Comparison of ENCODE assay signal across 24 cellular contexts in the genomic region with DNA sequence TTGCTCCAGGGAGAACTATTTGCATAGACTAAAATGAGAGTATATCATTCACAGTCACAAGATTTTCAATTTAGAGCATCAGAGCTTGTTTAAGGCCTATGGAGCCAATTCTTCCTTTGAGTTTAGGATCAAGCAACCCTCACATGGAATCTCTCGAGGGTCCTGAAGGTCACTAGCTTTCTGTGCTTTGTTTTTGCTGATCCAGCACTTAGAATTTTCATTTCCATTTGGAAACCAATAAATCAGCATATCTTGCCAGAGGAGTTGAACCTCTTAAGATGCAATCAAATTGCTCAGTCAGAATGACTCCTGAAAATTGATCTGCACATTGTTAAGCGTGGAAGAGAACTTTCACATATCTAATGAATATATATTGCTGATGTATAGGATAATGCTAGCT.
A peak's percentile ranks its signal among the peaks of the same experiment; 100 is the strongest.
DNase-seq lines count a peak whose midpoint lies in the region; ATAC-seq, FAIRE-seq and TF ChIP-seq lines count a peak whose summit lies in the region.
"Had no signal": no experiment of that assay in that cellular context is flagged by ENCODE, and none has a peak within 500 bp of the region (broad histone marks: within the 10 kb centered on the region; RNA-seq: fewer than 3 reads in every experiment).

No MANE protein-coding gene starts in this region.

- no peak overlapping the region for H3K23ac ChIP-seq in IMR-90 (ENCODE audit: low read depth, low read length)

- H3K4ac ChIP-seq in IMR-90 (ENCODE audit: low read depth, low read length), result no peak overlapping the region

- H3K9ac ChIP-seq in IMR-90 (ENCODE audit: low read depth, low read length) (no peak overlapping the region), K562 (ENCODE audit: insufficient read depth in 1 of 2, low read depth in 2 of 2, low read length in 2 of 2) (no peak overlapping the region)
- H3K9ac ChIP-seq: BLaER1 had no signal

- POLR2A ChIA-PET in A549 (lab: Yijun Ruan, JAX) (no interaction called here), IMR-90 (lab: Charles Lee; ENCODE audit: unreplicated experiment) (no interaction called here), K562 (lab: Yijun Ruan, JAX) (no interaction called here)

- no peak overlapping the region for H2AK9ac ChIP-seq in IMR-90 (replicated peaks; ENCODE audit: low read depth, low read length, poor library complexity)

- H3K9me1 ChIP-seq in IMR-90 (ENCODE audit: insufficient read depth, low read length) (no peaks in the 10 kb centered on the region), K562 (ENCODE audit: control insufficient read depth, insufficient read depth, low read length) (no peaks in the 10 kb centered on the region)

- no peaks in the 10 kb centered on the region for H3K36me3 ChIP-seq in IMR-90 (ENCODE audit: control insufficient read depth, insufficient read depth, low read length)
- no peaks in the 10 kb centered on the region for H3K36me3 ChIP-seq in K562 (ENCODE audit: control insufficient read depth, insufficient read depth, low read length)
- no peaks in the 10 kb centered on the region for H3K36me3 ChIP-seq in esophagus muscularis mucosa
- H3K36me3 ChIP-seq: BE2C, BLaER1 had no signal

- in situ Hi-C loops in IMR-90 (cut with MboI; ENCODE audit: low sequenced_read_pairs) (no loop called here), K562 (cut with MboI) (no loop called here)

- FAIRE-seq in A549 (lab: Jason Lieb, UNC) (no peak), K562 (lab: Jason Lieb, UNC) (no peak), RCC 7860 (lab: Jason Lieb, UNC) (no peak)
- FAIRE-seq: A204.1, GM12878, GM12892, GM18507 had no signal

- H3K4me3 ChIP-seq in A549, result no peak overlapping the region
- H3K4me3 ChIP-seq in IMR-90 (ENCODE audit: insufficient read depth, low read depth, low read length), result no peak overlapping the region
- H3K4me3 ChIP-seq in K562, result no peak overlapping the region
- H3K4me3 ChIP-seq in esophagus muscularis mucosa, result no peak overlapping the region
- H3K4me3 ChIP-seq: BLaER1, GM12878 had no signal

- H2BK5ac ChIP-seq in IMR-90 (ENCODE audit: low read depth, low read length, poor library complexity, severe bottlenecking), result no peak overlapping the region

- H4K20me1 ChIP-seq in IMR-90 (ENCODE audit: insufficient read depth, low read length), result no peaks in the 10 kb centered on the region
- H4K20me1 ChIP-seq in K562 (replicated peaks; ENCODE audit: control insufficient read depth, insufficient read depth, low read length), result no peaks in the 10 kb centered on the region
- H4K20me1 ChIP-seq: BLaER1 had no signal

- no peak overlapping the region for H2BK120ac ChIP-seq in IMR-90 (ENCODE audit: low read depth, low read length)

- DNase-seq in A549 (ENCODE audit: low read depth in 1 of 2, low spot score in 1 of 2), result no peak
- DNase-seq in IMR-90, result no peak
- DNase-seq in K562 (ENCODE audit: extremely low read depth in 1 of 4, low spot score in 3 of 4), result no peak
- DNase-seq in RCC 7860 (ENCODE audit: low spot score), result no peak
- DNase-seq in esophagus muscularis mucosa (ENCODE audit: extremely low spot score), result no peak
- DNase-seq: 8988T; BE2C; C1 segment of cervical spinal cord; CD4-positive, alpha-beta memory T cell; CD4-positive, CD25-positive, alpha-beta regulatory T cell; CD8-positive, alpha-beta memory T cell; COR-L47; DMS 273 treated with DMSO at 0.1 percent for 48 hours; DMS153; DMS53; DMS79; DND-41; EL; GDM1 had no signal

- 3% methylated on average over 2 of the region's 2 CpGs for WGBS in A549 (ENCODE audit: missing lambda C conversion rate)
- 17% methylated on average over 1 of the region's 2 CpGs; no CpG with 5 or more reads in 1 of the 2 experiments for WGBS in IMR-90 (ENCODE audit: extremely low coverage in 2 of 2, insufficient read length in 1 of 2), 2 experiments
- WGBS in K562 (ENCODE audit: insufficient coverage, low coverage, missing lambda C conversion rate), result 0% methylated on average over 2 of the region's 2 CpGs
- 51% methylated on average over 2 of the region's 2 CpGs for WGBS in esophagus muscularis mucosa

- TF ChIP-seq RAD21 in A549 (conservative IDR thresholded peaks at IDR 0.05 in 1 of 2, IDR thresholded peaks at IDR 0.05 in 1 of 2) (no peak), IMR-90 (IDR thresholded peaks at IDR 0.05; ENCODE audit: low read length) (no peak), K562 (CRISPR knock-in tag; conservative IDR thresholded peaks at IDR 0.05 in 1 of 2, IDR thresholded peaks at IDR 0.05 in 1 of 2) (no peak)

- H3K9me3 ChIP-seq in A549 (no peaks in the 10 kb centered on the region), IMR-90 (ENCODE audit: control insufficient read depth, insufficient read depth, low read length) (peaks cover 7% of the 10 kb centered on the region; the same call in 1 of the 2 replicates), K562 (replicated peaks; ENCODE audit: control insufficient read depth, insufficient read depth, low read depth, low read length) (no peaks in the 10 kb centered on the region; the same call in 1 of the 2 replicates), esophagus muscularis mucosa (peaks cover 0 to 7% (median 4%) of the 10 kb centered on the region in 4 donors)
- H3K9me3 ChIP-seq: BE2C had no signal

- TF ChIP-seq EP300 in A549 (IDR thresholded peaks at IDR 0.05) (no peak), K562 (IDR thresholded peaks at IDR 0.05; ENCODE audit: low read length) (no peak), esophagus muscularis mucosa (IDR thresholded peaks at IDR 0.05) (no peak)

- H4K91ac ChIP-seq in IMR-90 (ENCODE audit: insufficient read depth, low read depth, low read length), result no peak overlapping the region

- H3K56ac ChIP-seq in IMR-90 (ENCODE audit: extremely low read depth, insufficient read depth, low read length), result no peak overlapping the region

- ATAC-seq in A549, result no peak
- no peak for ATAC-seq in IMR-90 (ENCODE audit: low read depth)
- no peak for ATAC-seq in K562
- ATAC-seq: GM12878 had no signal

- H3K4me2 ChIP-seq in A549 (no peak overlapping the region), IMR-90 (ENCODE audit: low read depth, low read length) (no peak overlapping the region), K562 (ENCODE audit: insufficient read depth, low read length) (no peak overlapping the region)
- H3K4me2 ChIP-seq: BLaER1 had no signal

- no peak overlapping the region for H2BK15ac ChIP-seq in IMR-90 (ENCODE audit: low read depth, low read length)

- TF ChIP-seq POLR2A in A549 (IDR thresholded peaks at IDR 0.05; ENCODE audit: low read length) (no peak), IMR-90 (IDR thresholded peaks at IDR 0.05; ENCODE audit: low read depth, low read length) (no peak), K562 (conservative IDR thresholded peaks at IDR 0.05) (no peak), esophagus muscularis mucosa (IDR thresholded peaks at IDR 0.05; ENCODE audit: low read depth) (no peak)

- intact Hi-C loops in IMR-90 (cut with micrococcal nuclease), result no loop called here
- intact Hi-C loops in K562 (cut with micrococcal nuclease), result no loop called here
- intact Hi-C loops in esophagus muscularis mucosa (cut with DNase I), result no loop called here

- BruUV-seq in IMR-90 (replicated peaks; lab: Mats Ljungman, UMichigan), result no TSS peak
- BruUV-seq in K562 (replicated peaks; lab: Mats Ljungman, UMichigan), result no TSS peak

- H2AFZ ChIP-seq in IMR-90 (replicated peaks; ENCODE audit: low read length, poor library complexity), result no peak overlapping the region
- H2AFZ ChIP-seq in K562 (ENCODE audit: low read depth, low read length), result no peak overlapping the region

- CTCF ChIA-PET in A549 (lab: Yijun Ruan, JAX) (no interaction called here), IMR-90 (lab: Yijun Ruan, JAX) (no interaction called here), K562 (lab: Yijun Ruan, JAX; ENCODE audit: low intra/inter-chr PET ratio) (no interaction called here)

- H2BK20ac ChIP-seq in IMR-90 (ENCODE audit: low read depth, low read length), result no peak overlapping the region

- no peaks in the 10 kb centered on the region for H3K79me1 ChIP-seq in IMR-90 (ENCODE audit: low read depth in 1 of 2, low read length in 2 of 2)

- H4K5ac ChIP-seq in IMR-90 (ENCODE audit: low read depth, low read length), result no peak overlapping the region

- no peaks in the 10 kb centered on the region for H3K4me1 ChIP-seq in A549
- no peaks in the 10 kb centered on the region for H3K4me1 ChIP-seq in IMR-90 (ENCODE audit: control insufficient read depth, insufficient read depth, low read length)
- no peaks in the 10 kb centered on the region for H3K4me1 ChIP-seq in K562 (replicated peaks in 1 of 2; ENCODE audit: control insufficient read depth in 2 of 2, insufficient read depth in 2 of 2, low read length in 2 of 2)
- no peaks in the 10 kb centered on the region for H3K4me1 ChIP-seq in esophagus muscularis mucosa
- H3K4me1 ChIP-seq: BE2C, BLaER1 had no signal

- H4K8ac ChIP-seq in IMR-90 (ENCODE audit: low read depth in 2 of 2, low read length in 2 of 2), result no peak overlapping the region

- dilution Hi-C loops in IMR-90 (cut with HindIII; ENCODE audit: low sequenced_read_pairs, unreplicated experiment), result no loop called here

- TF ChIP-seq CTCF in A549 (IDR thresholded peaks at IDR 0.05) (no peak), IMR-90 (conservative IDR thresholded peaks at IDR 0.05; ENCODE audit: low read depth, low read length) (no peak), K562 (IDR thresholded peaks at IDR 0.05 in 2 of 3, conservative IDR thresholded peaks at IDR 0.05 in 1 of 3; ENCODE audit: insufficient read depth in 2 of 3, low read depth in 1 of 3, low read length in 3 of 3) (no peak), esophagus muscularis mucosa (IDR thresholded peaks at IDR 0.05) (no peak)

- no peak overlapping the region for H3K14ac ChIP-seq in IMR-90 (replicated peaks; ENCODE audit: low read depth, low read length)

- H3K18ac ChIP-seq in IMR-90 (ENCODE audit: low read depth, low read length), result no peak overlapping the region

- no peak overlapping the region for H3K27ac ChIP-seq in A549
- H3K27ac ChIP-seq in IMR-90 (ENCODE audit: insufficient read depth, low read length), result no peak overlapping the region
- H3K27ac ChIP-seq in K562 (ENCODE audit: extremely low read depth, low read depth, low read length), result no peak overlapping the region
- H3K27ac ChIP-seq in esophagus muscularis mucosa (replicated peaks in 1 of 4), result no peak overlapping the region
- H3K27ac ChIP-seq: BLaER1 had no signal

- H3K27me3 ChIP-seq in IMR-90 (ENCODE audit: control insufficient read depth, insufficient read depth, low read length) (no peaks in the 10 kb centered on the region), K562 (ENCODE audit: control insufficient read depth in 2 of 2, insufficient read depth in 2 of 2, low read length in 2 of 2) (no peaks in the 10 kb centered on the region), esophagus muscularis mucosa (no peaks in the 10 kb centered on the region)
- H3K27me3 ChIP-seq: BE2C, BLaER1 had no signal

- H2AK5ac ChIP-seq in IMR-90 (ENCODE audit: low read depth, low read length), result no peak overlapping the region

- H3K79me2 ChIP-seq in K562 (ENCODE audit: control insufficient read depth, insufficient read depth, low read length), result no peaks in the 10 kb centered on the region

TF ChIP-seq in IMR-90, 13 proteins besides CTCF, POLR2A, EP300 and RAD21:
- TF ChIP-seq FOS (IDR thresholded peaks at IDR 0.05; ENCODE audit: low read depth, low read length), result no peak
- peak; percentile 54 for TF ChIP-seq MAFK (IDR thresholded peaks at IDR 0.05; ENCODE audit: low read depth, low read length)

TF ChIP-seq in K562, 482 proteins besides CTCF, POLR2A, EP300 and RAD21 (continues in another document):
- TF ChIP-seq ZNF316 (IDR thresholded peaks at IDR 0.05), result peak; percentile 34
- TF ChIP-seq MAFF (IDR thresholded peaks at IDR 0.05; ENCODE audit: low read length), result peak; percentile 32; the same call in 1 of the 2 replicates
- peak; percentile 17; the same call in 1 of the 2 replicates for TF ChIP-seq MAFG (tag; conservative IDR thresholded peaks at IDR 0.05)
